In the genomic region with DNA sequence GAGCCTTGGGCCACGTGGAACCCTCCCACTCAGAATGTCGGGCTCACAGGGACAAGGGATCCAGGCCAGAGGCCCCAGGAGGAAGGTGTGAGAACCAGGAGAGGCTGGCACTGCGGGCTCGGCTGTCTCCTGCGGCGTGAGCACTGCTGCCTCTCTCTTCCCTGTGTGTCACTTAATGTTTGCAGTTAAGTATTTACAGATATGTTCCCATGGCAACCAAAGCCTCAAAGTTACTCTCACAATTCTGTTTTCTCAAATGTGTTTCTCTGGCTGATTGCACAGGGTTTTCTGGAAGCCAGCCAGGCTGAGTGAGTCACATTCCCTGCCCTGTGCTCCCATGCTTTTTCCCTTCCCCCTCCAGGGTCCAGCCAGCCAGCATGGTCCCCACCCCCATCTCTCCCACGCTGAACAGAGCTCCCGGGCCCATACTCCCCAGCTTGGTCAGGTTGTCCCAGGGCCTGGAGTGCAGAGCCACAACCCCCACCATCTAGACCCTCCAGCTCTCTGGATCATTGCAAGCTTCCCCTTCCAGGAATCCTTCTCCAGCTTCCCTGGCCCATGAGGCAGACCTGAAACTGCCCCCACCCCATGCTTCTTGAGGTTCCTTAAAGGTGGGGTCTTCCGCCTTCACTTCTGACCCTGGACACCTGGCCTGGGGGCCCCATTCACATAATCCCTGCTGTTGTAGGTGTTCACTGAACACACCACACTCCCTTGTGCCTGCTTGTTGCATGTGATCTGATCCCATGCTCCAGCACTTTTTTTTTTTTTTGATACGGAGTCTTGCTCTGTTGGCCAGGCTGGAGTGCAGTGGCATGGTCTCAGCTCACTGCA, we compare ENCODE assay signal across 9 cellular contexts.
A peak's percentile ranks its signal among the peaks of the same experiment; 100 is the strongest.
DNase-seq lines count a peak whose midpoint lies in the region; ATAC-seq and TF ChIP-seq lines count a peak whose summit lies in the region.
"Had no signal": no experiment of that assay in that cellular context is flagged by ENCODE, and none has a peak within 500 bp of the region (broad histone marks: within the 10 kb centered on the region; RNA-seq: fewer than 3 reads in every experiment).

No MANE protein-coding gene starts in this region.

- H2BK120ac ChIP-seq in trophoblast cell (ENCODE audit: insufficient read depth, low read length, poor library complexity) = no peak overlapping the region

- H4K12ac ChIP-seq in trophoblast cell (ENCODE audit: low read depth, low read length) = no peak overlapping the region

- H2AK5ac ChIP-seq in trophoblast cell (ENCODE audit: low read length) = no peak overlapping the region

- no peaks in the 10 kb centered on the region for H3K9me3 ChIP-seq in trophoblast cell (ENCODE audit: insufficient read depth, low read depth, low read length)

- no peak overlapping the region for H3K4me3 ChIP-seq in BJ (ENCODE audit: low read depth, low read length)
- no peak overlapping the region for H3K4me3 ChIP-seq in trophoblast cell (ENCODE audit: low read depth, low read length)

- no peak overlapping the region for H4K8ac ChIP-seq in trophoblast cell (ENCODE audit: low read depth, low read length)

- peaks cover 0 to 9% (median 0%) of the 10 kb centered on the region in 3 donors for H3K27me3 Mint-ChIP-seq in immature natural killer cell (ENCODE audit: low read depth in 3 of 3)
- H3K27me3 Mint-ChIP-seq: dendritic cell treated with granulocyte-macrophage colony-stimulating factor and Interleukin-4, amounts not matched to agents 40 ng/mL and 50 ng/mL, for 4 days had no signal

- no peak overlapping the region for H2AFZ ChIP-seq in trophoblast cell (ENCODE audit: insufficient read depth, low read length, poor library complexity)

- no peak overlapping the region for H3K27ac ChIP-seq in trophoblast cell (ENCODE audit: low read depth, low read length)

- H2BK12ac ChIP-seq in trophoblast cell (ENCODE audit: low read length) = no peak overlapping the region

- H3K4me1 ChIP-seq in trophoblast cell (ENCODE audit: control insufficient read depth in 1 of 2, insufficient read depth in 2 of 2, low read length in 2 of 2) = peaks cover 4 to 8% of the 10 kb centered on the region in 2 experiments

- H3K14ac ChIP-seq in trophoblast cell (ENCODE audit: low read length) = no peak overlapping the region

- H3K4me2 ChIP-seq in trophoblast cell (ENCODE audit: low read length) = no peak overlapping the region

- no peak overlapping the region for H3K27ac Mint-ChIP-seq in immature natural killer cell
- H3K27ac Mint-ChIP-seq: dendritic cell treated with granulocyte-macrophage colony-stimulating factor and Interleukin-4, amounts not matched to agents 40 ng/mL and 50 ng/mL, for 4 days had no signal

- H3K79me2 ChIP-seq in trophoblast cell (ENCODE audit: control insufficient read depth, insufficient read depth, low read length, poor library complexity) = no peaks in the 10 kb centered on the region

- H3K23ac ChIP-seq in trophoblast cell (ENCODE audit: low read length) = no peak overlapping the region

- CTCF ChIA-PET in BJ (lab: Yijun Ruan, JAX) = interaction anchor here (1.7 kb wide), 1 partner anchor 24 kb away, joined by 5 read pairs; no protein-coding TSS in a partner anchor

- no CpG with 5 or more reads among the region's 10 CpGs for WGBS in trophoblast cell (ENCODE audit: extremely low coverage, insufficient coverage, insufficient read length)

- H3K27me3 ChIP-seq in BJ (ENCODE audit: control insufficient read depth, insufficient read depth, low read length) = peaks cover 3% of the 10 kb centered on the region; the same call in 1 of the 2 replicates
- no peaks in the 10 kb centered on the region for H3K27me3 ChIP-seq in trophoblast cell (ENCODE audit: insufficient read depth, low read length)

- H3K9ac ChIP-seq in trophoblast cell (ENCODE audit: low read length) = no peak overlapping the region

- no peaks in the 10 kb centered on the region for H3K36me3 Mint-ChIP-seq in immature natural killer cell

- H3K9me3 Mint-ChIP-seq in immature natural killer cell = no peaks in the 10 kb centered on the region
- H3K9me3 Mint-ChIP-seq: dendritic cell treated with granulocyte-macrophage colony-stimulating factor and Interleukin-4, amounts not matched to agents 40 ng/mL and 50 ng/mL, for 4 days had no signal

- ATAC-seq in SK-N-SH treated with all-trans-retinoic acid at 6 μM for 48 hours = peak; percentile 94
- ATAC-seq in HG02973 (IDR thresholded peaks at IDR 0.05; ENCODE audit: unreplicated experiment) = no peak

- no peak overlapping the region for H3K4me3 Mint-ChIP-seq in immature natural killer cell
- H3K4me3 Mint-ChIP-seq: dendritic cell treated with granulocyte-macrophage colony-stimulating factor and Interleukin-4, amounts not matched to agents 40 ng/mL and 50 ng/mL, for 4 days had no signal

- no peaks in the 10 kb centered on the region for H3K4me1 Mint-ChIP-seq in immature natural killer cell

- TF ChIP-seq CTCF in BJ (IDR thresholded peaks at IDR 0.05; ENCODE audit: insufficient read depth, low read depth, low read length) = no peak

- POLR2A ChIA-PET in BJ (lab: Charles Lee) = no interaction called here

- H4K91ac ChIP-seq in trophoblast cell (ENCODE audit: low read depth, low read length) = no peak overlapping the region

- H3K36me3 ChIP-seq in BJ (ENCODE audit: control insufficient read depth, insufficient read depth, low read length) (no peaks in the 10 kb centered on the region), trophoblast cell (ENCODE audit: control insufficient read depth in 1 of 2, insufficient read depth in 2 of 2, low read length in 2 of 2) (no peaks in the 10 kb centered on the region)

- no peak overlapping the region for H2BK5ac ChIP-seq in trophoblast cell (ENCODE audit: low read depth, low read length, poor library complexity)

- H3K18ac ChIP-seq in trophoblast cell (ENCODE audit: low read length) = no peak overlapping the region

- H3K79me1 ChIP-seq in trophoblast cell (ENCODE audit: low read length) = no peaks in the 10 kb centered on the region

- DNase-seq in BJ (ENCODE audit: low read depth) (peak; percentile 71), H4 (ENCODE audit: low spot score) (peak; percentile 97), NCI-H1105 (lab: John Stamatoyannopoulos, UW) (peak; percentile 98), globus pallidus (ENCODE audit: low spot score) (peak; percentile 16), trophoblast cell (peak; percentile 91 to 98), immature natural killer cell (no peak)

- no peak overlapping the region for H3K4ac ChIP-seq in trophoblast cell (ENCODE audit: low read depth, low read length)

TF ChIP-seq in SK-N-SH treated with all-trans-retinoic acid at 6 μM for 48 hours, 23 proteins besides CTCF, POLR2A, EP300 and RAD21:
- TF ChIP-seq, protein P1, sequence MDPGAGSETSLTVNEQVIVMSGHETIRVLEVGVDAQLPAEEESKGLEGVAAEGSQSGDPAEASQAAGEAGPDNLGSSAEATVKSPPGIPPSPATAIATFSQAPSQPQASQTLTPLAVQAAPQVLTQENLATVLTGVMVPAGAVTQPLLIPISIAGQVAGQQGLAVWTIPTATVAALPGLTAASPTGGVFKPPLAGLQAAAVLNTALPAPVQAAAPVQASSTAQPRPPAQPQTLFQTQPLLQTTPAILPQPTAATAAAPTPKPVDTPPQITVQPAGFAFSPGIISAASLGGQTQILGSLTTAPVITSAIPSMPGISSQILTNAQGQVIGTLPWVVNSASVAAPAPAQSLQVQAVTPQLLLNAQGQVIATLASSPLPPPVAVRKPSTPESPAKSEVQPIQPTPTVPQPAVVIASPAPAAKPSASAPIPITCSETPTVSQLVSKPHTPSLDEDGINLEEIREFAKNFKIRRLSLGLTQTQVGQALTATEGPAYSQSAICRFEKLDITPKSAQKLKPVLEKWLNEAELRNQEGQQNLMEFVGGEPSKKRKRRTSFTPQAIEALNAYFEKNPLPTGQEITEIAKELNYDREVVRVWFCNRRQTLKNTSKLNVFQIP (CRISPR knock-in tag; IDR thresholded peaks at IDR 0.05; ENCODE audit: borderline replicate concordance, low read depth) = no peak
- TF ChIP-seq ISL1 (CRISPR knock-in tag; IDR thresholded peaks at IDR 0.05) (no peak), SNAI2 (CRISPR knock-in tag; IDR thresholded peaks at IDR 0.05) (no peak), GLIS3 (CRISPR knock-in tag; IDR thresholded peaks at IDR 0.05) (no peak)

Comparison
In these comparisons a context has a peak if more than half of its experiments do, and no peak if none do; other contexts are left out.
1. DNase-seq: peak in BJ (single experiment), H4 (single experiment), NCI-H1105 (single experiment), globus pallidus (single experiment) and trophoblast cell (2 of 2); none in immature natural killer cell (0 of 3).